Comparison of ENCODE assay signal across 23 cellular contexts in genomic region chr2:183134016-183134415, GRCh38.
"Had no signal": no experiment of that assay in that cellular context is flagged by ENCODE, and none has a peak within 500 bp of the region (broad histone marks: within the 10 kb centered on the region; RNA-seq: fewer than 3 reads in every experiment).

No MANE protein-coding gene starts in this region.

- ATAC-seq: mucosa of descending colon; naive thymus-derived CD4-positive, alpha-beta T cell; natural killer cell treated with Interleukin-12 subunit alpha and Interleukin-12 subunit beta and Interleukin-15 and Interleukin-18, amount 100 ng/mL, for 72 hours; right cardiac atrium; stimulated activated effector memory CD8-positive, alpha-beta T cell treated with anti-CD3 and anti-CD28 coated beads, Interleukin-12 subunit alpha, Interleukin-12 subunit beta, amount 100 ng/mL, for 72 hours; stimulated activated naive CD8-positive, alpha-beta T cell treated with anti-CD3 and anti-CD28 coated beads, Interleukin-15, amount 100 ng/mL, for 72 hours had no signal

- DNase-seq: hypothalamus; immature natural killer cell; left ventricle myocardium inferior; mesendoderm; midbrain; mucosa of descending colon; naive thymus-derived CD4-positive, alpha-beta T cell; ovary; retina; right cardiac atrium; sigmoid colon; small intestine; spleen; stimulated activated CD4-positive, alpha-beta T cell treated with anti-CD3 and anti-CD28 coated beads, Interleukin-4, amount 100 ng/mL, for 24 hours; stimulated activated naive CD4-positive, alpha-beta T cell; stimulated activated naive CD8-positive, alpha-beta T cell treated with anti-CD3 and anti-CD28 coated beads, Interleukin-15, amount 100 ng/mL, for 72 hours; substantia nigra; uterus had no signal

- H3K27me3 ChIP-seq: ovary, sigmoid colon, spleen, tibial nerve, uterus had no signal

- H3K4me3 ChIP-seq: left ventricle myocardium inferior, lung, mucosa of descending colon, ovary, prostate gland, sigmoid colon, spleen, tibial nerve, uterus had no signal

- FAIRE-seq: small intestine had no signal

- H3K27ac ChIP-seq: left ventricle myocardium inferior, ovary, prostate gland, sigmoid colon, spleen, tibial nerve, uterus had no signal

- H3K36me3 ChIP-seq: ovary, prostate gland, uterus had no signal

- H3K4me1 ChIP-seq: prostate gland, sigmoid colon, spleen, tibial nerve, uterus had no signal

- H3K9me3 ChIP-seq: left ventricle myocardium inferior, mucosa of descending colon, ovary, prostate gland, sigmoid colon, spleen, tibial nerve, uterus had no signal
